15 cellular contexts compared by ENCODE assay signal in the genomic region with DNA sequence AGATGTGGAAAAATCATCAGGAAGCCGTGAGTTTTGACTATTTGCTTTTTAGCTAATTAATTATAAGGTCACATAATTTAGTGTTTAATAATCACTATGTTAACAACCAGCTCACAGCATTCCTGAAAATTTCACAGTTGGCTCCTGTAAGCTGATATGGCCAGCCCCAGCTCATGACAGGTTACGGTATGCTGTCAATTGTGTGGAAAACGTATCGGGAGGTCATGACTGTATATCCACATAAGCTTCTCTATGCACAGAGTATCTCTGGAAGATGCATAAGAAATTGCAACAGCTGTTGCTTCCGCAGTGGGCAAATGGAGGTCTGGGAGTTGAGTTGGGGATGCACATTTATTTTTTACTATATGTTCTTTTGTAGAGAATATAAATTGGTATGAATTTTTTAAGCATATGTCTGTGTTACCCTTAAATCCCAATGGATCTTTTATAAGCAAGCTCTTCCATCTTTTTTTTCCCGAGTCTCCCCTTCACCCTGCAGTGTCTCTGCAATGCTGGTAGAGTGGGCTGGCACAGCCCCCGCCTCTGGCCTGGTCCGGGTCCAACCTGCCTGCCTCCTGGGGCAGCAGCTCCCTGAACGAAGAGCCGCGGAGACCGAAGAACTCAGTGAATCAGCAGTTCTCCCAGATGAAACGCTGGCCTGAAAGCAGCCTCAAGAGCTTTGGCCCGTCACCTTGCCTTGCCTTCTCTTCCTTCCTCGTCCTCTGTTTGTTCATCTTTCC.
DNase-seq lines count a peak whose midpoint lies in the region; ATAC-seq and TF ChIP-seq lines count a peak whose summit lies in the region.
"Had no signal": no experiment of that assay in that cellular context is flagged by ENCODE, and none has a peak within 500 bp of the region (broad histone marks: within the 10 kb centered on the region; RNA-seq: fewer than 3 reads in every experiment).

No MANE protein-coding gene starts in this region.

- in situ Hi-C loops in transverse colon (cut with MboI; ENCODE audit: low pct_ligation_motif_present in 1 of 4, low pct_unique_long_range_greater_than_20kb in 1 of 4, low sequenced_read_pairs in 3 of 4): no loop called here

- peaks cover 15 to 21% of the 10 kb centered on the region in 2 donors for H3K4me1 Mint-ChIP-seq in stimulated activated naive B cell treated with anti-CD40 and anti-IgM and Interleukin-4, amounts not matched to agents 10 μg/mL and 1 μg/mL and 100 μg/mL, for 72 hours
- H3K4me1 Mint-ChIP-seq: CD4-positive, alpha-beta memory T cell had no signal

- TF ChIP-seq CTCF in psoas muscle (IDR thresholded peaks at IDR 0.05) (no peak), transverse colon (IDR thresholded peaks at IDR 0.05) (no peak), colonic mucosa (IDR thresholded peaks at IDR 0.05) (no peak)

- peak; percentile 78 to 89 for DNase-seq in SJCRH30
- DNase-seq in epithelial cell of prostate (ENCODE audit: low read depth, low spot score): no peak
- no peak for DNase-seq in psoas muscle
- DNase-seq in stimulated activated naive B cell treated with anti-CD40 and anti-IgM and Interleukin-4, amounts not matched to agents 10 μg/mL and 1 μg/mL and 100 μg/mL, for 72 hours: no peak
- no peak for DNase-seq in transverse colon
- DNase-seq in colonic mucosa: no peak
- DNase-seq: BE2C; CD4-positive, alpha-beta memory T cell; DMS79 had no signal

- H3K36me3 ChIP-seq in SJCRH30 (no peaks in the 10 kb centered on the region), psoas muscle (ENCODE audit: insufficient read depth in 1 of 2, low read depth in 1 of 2) (no peaks in the 10 kb centered on the region), transverse colon (no peaks in the 10 kb centered on the region), colonic mucosa (no peaks in the 10 kb centered on the region)
- H3K36me3 ChIP-seq: BE2C had no signal

- peaks cover 0 to 7% of the 10 kb centered on the region in 2 donors for H3K36me3 Mint-ChIP-seq in stimulated activated naive B cell treated with anti-CD40 and anti-IgM and Interleukin-4, amounts not matched to agents 10 μg/mL and 1 μg/mL and 100 μg/mL, for 72 hours
- H3K36me3 Mint-ChIP-seq: CD4-positive, alpha-beta memory T cell had no signal

- intact Hi-C loops in psoas muscle (cut with DNase I) (no loop called here), transverse colon (cut with DNase I; ENCODE audit: low total_unique reads) (no loop called here), colonic mucosa (cut with DNase I) (no loop called here)

- H3K27ac Mint-ChIP-seq in stimulated activated naive B cell treated with anti-CD40 and anti-IgM and Interleukin-4, amounts not matched to agents 10 μg/mL and 1 μg/mL and 100 μg/mL, for 72 hours: peak overlapping the region; percentile 88
- H3K27ac Mint-ChIP-seq: CD4-positive, alpha-beta memory T cell had no signal

- no peaks in the 10 kb centered on the region for H3K27me3 ChIP-seq in SJCRH30
- no peaks in the 10 kb centered on the region for H3K27me3 ChIP-seq in psoas muscle (ENCODE audit: insufficient read depth in 3 of 3, low read length in 2 of 3)
- H3K27me3 ChIP-seq in transverse colon: no peaks in the 10 kb centered on the region
- H3K27me3 ChIP-seq in colonic mucosa: no peaks in the 10 kb centered on the region
- H3K27me3 ChIP-seq: BE2C had no signal

- H3K27me3 Mint-ChIP-seq in stimulated activated naive B cell treated with anti-CD40 and anti-IgM and Interleukin-4, amounts not matched to agents 10 μg/mL and 1 μg/mL and 100 μg/mL, for 72 hours: peaks cover 12 to 16% of the 10 kb centered on the region in 2 donors

- no peak for TF ChIP-seq EP300 in transverse colon (IDR thresholded peaks at IDR 0.05; ENCODE audit: low read depth)

- peaks cover 28% of the 10 kb centered on the region for H3K4me1 ChIP-seq in SJCRH30
- H3K4me1 ChIP-seq in psoas muscle: no peaks in the 10 kb centered on the region
- H3K4me1 ChIP-seq in transverse colon: no peaks in the 10 kb centered on the region
- H3K4me1 ChIP-seq in colonic mucosa: no peaks in the 10 kb centered on the region
- H3K4me1 ChIP-seq: A549, BE2C had no signal

- H3K27ac ChIP-seq in SJCRH30 (peak overlapping the region; percentile 96), epithelial cell of prostate (peak overlapping the region; percentile 58), psoas muscle (peak overlapping the region; percentile 9), transverse colon (no peak overlapping the region), colonic mucosa (no peak overlapping the region)
- H3K27ac ChIP-seq: A549, C4-2B, GM23248 had no signal

- H3K4me3 Mint-ChIP-seq in stimulated activated naive B cell treated with anti-CD40 and anti-IgM and Interleukin-4, amounts not matched to agents 10 μg/mL and 1 μg/mL and 100 μg/mL, for 72 hours: no peak overlapping the region
- H3K4me3 Mint-ChIP-seq: CD4-positive, alpha-beta memory T cell had no signal

- no peak overlapping the region for H3K9ac ChIP-seq in colonic mucosa (ENCODE audit: low read depth in 2 of 2, low read length in 2 of 2)
- H3K9ac ChIP-seq: GM23248 had no signal

- no peak for TF ChIP-seq POLR2A in transverse colon (IDR thresholded peaks at IDR 0.05)

- H3K4me3 ChIP-seq in SJCRH30 (peak overlapping the region; percentile 28), psoas muscle (no peak overlapping the region), transverse colon (no peak overlapping the region), colonic mucosa (no peak overlapping the region)
- H3K4me3 ChIP-seq: A549, GM12878, GM23248 had no signal

- peaks cover 5 to 17% of the 10 kb centered on the region in 2 donors for H3K9me3 Mint-ChIP-seq in stimulated activated naive B cell treated with anti-CD40 and anti-IgM and Interleukin-4, amounts not matched to agents 10 μg/mL and 1 μg/mL and 100 μg/mL, for 72 hours

- ATAC-seq in psoas muscle (peak in 3 of 4 donors; percentile 42 to 71 (median 68)), HG02763 (IDR thresholded peaks at IDR 0.05; ENCODE audit: unreplicated experiment) (no peak)
- no peak for ATAC-seq in stimulated activated naive B cell treated with anti-CD40 and anti-IgM and Interleukin-4, amounts not matched to agents 10 μg/mL and 1 μg/mL and 100 μg/mL, for 72 hours (replicated peaks)
- ATAC-seq: A549, GM12878, HCT116 had no signal

- 33 to 42% (median 41%) methylated on average over 15 of the region's 15 CpGs for WGBS in psoas muscle, 3 donors
- 90 to 94% methylated on average over 6 to 15 of the region's 15 CpGs for WGBS in transverse colon (ENCODE audit: low coverage in 1 of 2), 2 donors

- H3K9me3 ChIP-seq in SJCRH30 (replicated peaks) (no peaks in the 10 kb centered on the region), psoas muscle (no peaks in the 10 kb centered on the region), transverse colon (no peaks in the 10 kb centered on the region), colonic mucosa (no peaks in the 10 kb centered on the region)
- H3K9me3 ChIP-seq: A549, BE2C had no signal

Comparison
In these comparisons a context has a peak if more than half of its experiments do, and no peak if none do; other contexts are left out.
1. DNase-seq: peak in SJCRH30 (2 of 2); none in epithelial cell of prostate (single experiment), psoas muscle (0 of 2), stimulated activated naive B cell treated with anti-CD40 and anti-IgM and Interleukin-4, amounts not matched to agents 10 μg/mL and 1 μg/mL and 100 μg/mL, for 72 hours (single experiment), transverse colon (single experiment) and colonic mucosa (single experiment).
2. H3K27ac ChIP-seq: peak in SJCRH30 (single experiment), epithelial cell of prostate (single experiment) and psoas muscle (single experiment); none in transverse colon (0 of 4) and colonic mucosa (single experiment).
3. ATAC-seq: peak in psoas muscle (3 of 4); none in stimulated activated naive B cell treated with anti-CD40 and anti-IgM and Interleukin-4, amounts not matched to agents 10 μg/mL and 1 μg/mL and 100 μg/mL, for 72 hours (0 of 2) and HG02763 (single experiment).